Comparison of ENCODE assay signal across 1 cellular context in the genomic region with DNA sequence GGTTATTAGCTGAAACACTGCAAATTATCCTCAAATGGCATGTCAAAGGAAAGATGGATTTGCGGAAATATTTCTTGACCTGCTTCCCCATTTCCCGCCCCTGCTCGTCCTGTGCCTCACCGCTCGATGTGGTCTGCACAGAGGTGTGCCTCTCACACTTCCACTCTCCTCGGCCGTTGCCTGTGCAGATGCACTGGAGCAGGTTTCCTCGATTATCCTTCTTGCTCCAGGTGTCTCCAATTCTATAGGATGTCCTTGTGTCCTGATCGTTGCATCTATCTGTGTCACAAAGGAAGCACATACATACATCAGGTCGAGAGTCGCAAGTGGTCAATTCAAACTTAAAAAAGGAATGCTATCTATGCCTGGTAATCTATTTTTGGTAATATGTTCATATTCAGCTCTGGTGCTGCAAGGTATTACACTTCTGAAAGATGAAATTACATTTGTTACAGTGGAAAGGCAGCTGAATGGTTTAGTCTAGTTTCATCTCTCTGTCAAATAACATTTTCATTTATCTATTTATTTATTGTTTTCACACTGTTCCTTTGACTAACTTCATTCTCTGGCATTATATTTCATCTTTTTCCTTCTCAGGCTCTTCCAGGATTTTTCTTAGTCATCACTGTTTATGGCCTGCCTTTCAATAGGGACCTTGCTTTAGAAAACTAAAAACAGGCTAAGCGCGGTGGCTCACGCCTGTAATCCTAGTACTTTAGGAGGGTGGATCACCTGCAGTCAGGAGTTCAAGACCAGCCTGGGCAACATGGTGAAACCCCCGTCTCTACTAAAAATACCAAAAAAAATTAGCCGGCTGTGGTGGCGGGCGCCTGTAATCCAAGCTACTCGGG.
TF ChIP-seq lines count a peak whose summit lies in the region.

No MANE protein-coding gene starts in this region.

TF ChIP-seq in IMR-90, 13 proteins besides CTCF, POLR2A, EP300 and RAD21:
- TF ChIP-seq SMC3 (IDR thresholded peaks at IDR 0.05; ENCODE audit: low read depth, low read length), result no peak
- no peak for TF ChIP-seq RCOR1 (IDR thresholded peaks at IDR 0.05; ENCODE audit: insufficient replicate concordance, low read length)
- no peak for TF ChIP-seq NFE2L2 (IDR thresholded peaks at IDR 0.05; ENCODE audit: low read depth, low read length)
- no peak for TF ChIP-seq FOS (IDR thresholded peaks at IDR 0.05; ENCODE audit: low read depth, low read length)
- no peak for TF ChIP-seq MAFK (IDR thresholded peaks at IDR 0.05; ENCODE audit: low read depth, low read length)
- no peak for TF ChIP-seq CEBPB (IDR thresholded peaks at IDR 0.05; ENCODE audit: low read depth, low read length)
- no peak for TF ChIP-seq MXI1 (IDR thresholded peaks at IDR 0.05; ENCODE audit: borderline replicate concordance, low read depth, low read length)
